19 cellular contexts compared by ENCODE assay signal in the genomic region with DNA sequence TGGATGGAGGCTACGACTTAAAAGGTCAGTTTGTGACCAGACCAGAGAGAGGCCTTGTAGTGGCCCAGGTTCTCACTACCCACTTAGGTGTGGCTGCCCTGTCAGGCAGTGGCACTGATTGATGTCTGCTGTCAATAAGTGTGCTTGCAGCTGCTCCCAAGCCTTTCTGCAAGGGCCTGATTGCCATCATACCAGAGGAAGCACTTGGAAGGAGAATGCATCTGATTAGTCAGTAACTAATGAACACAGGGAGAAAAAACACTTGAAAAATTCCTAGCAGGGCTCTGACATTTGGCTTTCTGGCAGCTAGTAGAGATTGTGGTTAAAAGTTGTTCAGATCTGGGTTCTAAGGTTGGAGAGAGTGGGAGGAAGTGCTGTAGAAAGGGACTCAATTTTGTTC.
A peak's percentile ranks its signal among the peaks of the same experiment; 100 is the strongest.
DNase-seq lines count a peak whose midpoint lies in the region; ATAC-seq, FAIRE-seq and TF ChIP-seq lines count a peak whose summit lies in the region.
"Had no signal": no experiment of that assay in that cellular context is flagged by ENCODE, and none has a peak within 500 bp of the region (broad histone marks: within the 10 kb centered on the region; RNA-seq: fewer than 3 reads in every experiment).

No MANE protein-coding gene starts in this region.

- H3K4me2 ChIP-seq in H1 (ENCODE audit: insufficient read depth in 1 of 2, low read depth in 2 of 2, low read length in 2 of 2): no peak overlapping the region

- H3K36me3 ChIP-seq in H1 (ENCODE audit: control insufficient read depth in 2 of 4, insufficient read depth in 4 of 4, low read length in 3 of 4): peaks cover 0 to 4% (median 2%) of the 10 kb centered on the region in 4 experiments; a peak in 1 of 8 replicates
- H3K36me3 ChIP-seq: gastroesophageal sphincter, thoracic aorta had no signal

- no peak for TF ChIP-seq POLR2A in H1 (IDR thresholded peaks at IDR 0.05; ENCODE audit: control extremely low read depth in 1 of 2, low read depth in 2 of 2, low read length in 2 of 2)

- H3K27ac Mint-ChIP-seq in nephron progenitor cell: peak overlapping the region; percentile 43
- no peak overlapping the region for H3K27ac Mint-ChIP-seq in activated CD8-positive, alpha-beta T cell treated with anti-CD3 and anti-CD28 coated beads, Interleukin-2, amount 10 ng/mL, durations not matched to agents 7 days and 5 days
- no peak overlapping the region for H3K27ac Mint-ChIP-seq in activated naive CD4-positive, alpha-beta T cell treated with anti-CD3 and anti-CD28 coated beads, Interleukin-2, amount 10 ng/mL, durations not matched to agents 7 days and 5 days
- H3K27ac Mint-ChIP-seq: CD14-positive monocyte had no signal

- H3K27me3 ChIP-seq in H1 (replicated peaks in 1 of 4; ENCODE audit: control insufficient read depth in 3 of 4, extremely low read depth in 1 of 4, insufficient read depth in 3 of 4, low read length in 3 of 4): no peaks in the 10 kb centered on the region
- H3K27me3 ChIP-seq: gastroesophageal sphincter had no signal

- DNase-seq in DMS153 (lab: John Stamatoyannopoulos, UW) (peak; percentile 73), HK-2 (ENCODE audit: unreplicated experiment) (peak; percentile 8), H1 (ENCODE audit: low read depth in 1 of 2, low spot score in 2 of 2) (no peak), nephron progenitor cell (no peak)
- no peak for DNase-seq in activated CD8-positive, alpha-beta T cell treated with anti-CD3 and anti-CD28 coated beads, Interleukin-2, amount 10 ng/mL, durations not matched to agents 7 days and 5 days
- DNase-seq in activated naive CD4-positive, alpha-beta T cell treated with anti-CD3 and anti-CD28 coated beads, Interleukin-2, amount 10 ng/mL, durations not matched to agents 7 days and 5 days: no peak
- DNase-seq: activated CD8-positive, alpha-beta memory T cell treated with anti-CD3 and anti-CD28 coated beads for 24 hours; activated effector memory CD4-positive, alpha-beta T cell treated with Interleukin-2 at 50 U/mL for 16 hours; NCI-H1048; NCI-H524 treated with DMSO at 0.1 percent for 48 hours; stimulated activated CD4-positive, alpha-beta T cell treated with anti-CD3 and anti-CD28 coated beads, Interleukin-15, amount 100 ng/mL, for 24 hours had no signal

- no peaks in the 10 kb centered on the region for H3K36me3 Mint-ChIP-seq in nephron progenitor cell (ENCODE audit: low read depth)
- no peaks in the 10 kb centered on the region for H3K36me3 Mint-ChIP-seq in activated CD8-positive, alpha-beta T cell treated with anti-CD3 and anti-CD28 coated beads, Interleukin-2, amount 10 ng/mL, durations not matched to agents 7 days and 5 days (ENCODE audit: low read depth)
- no peaks in the 10 kb centered on the region for H3K36me3 Mint-ChIP-seq in activated naive CD4-positive, alpha-beta T cell treated with anti-CD3 and anti-CD28 coated beads, Interleukin-2, amount 10 ng/mL, durations not matched to agents 7 days and 5 days
- H3K36me3 Mint-ChIP-seq: CD14-positive monocyte had no signal

- H2BK12ac ChIP-seq in H1 (ENCODE audit: low read depth, low read length): peak overlapping the region; percentile 97

- no peak overlapping the region for H3K23ac ChIP-seq in H1 (ENCODE audit: insufficient read length)

- peak overlapping the region; percentile 96 for H2BK20ac ChIP-seq in H1 (ENCODE audit: low read length)

- peak overlapping the region; percentile 37 for H2BK15ac ChIP-seq in H1 (ENCODE audit: low read length)

- no peak for TF ChIP-seq EP300 in H1 (IDR thresholded peaks at IDR 0.05; ENCODE audit: borderline replicate concordance in 1 of 2, low read depth in 2 of 2, low read length in 2 of 2)

- 0 out of 2 replicates have a peak overlapping the region, but pooled peaks have one; percentile 16 for H3K27ac ChIP-seq in H1 (ENCODE audit: low read depth, low read length)
- H3K27ac ChIP-seq: gastroesophageal sphincter, thoracic aorta, VCaP had no signal

- peaks cover 0 to 65% of the 10 kb centered on the region in 2 experiments; a peak in 3 of 4 replicates for H3K79me2 ChIP-seq in H1 (ENCODE audit: control insufficient read depth in 1 of 2, insufficient read depth in 2 of 2, low read length in 2 of 2)

- peaks cover 5% of the 10 kb centered on the region for H3K27me3 Mint-ChIP-seq in nephron progenitor cell (ENCODE audit: low read depth, poor library complexity)
- H3K27me3 Mint-ChIP-seq in activated CD8-positive, alpha-beta T cell treated with anti-CD3 and anti-CD28 coated beads, Interleukin-2, amount 10 ng/mL, durations not matched to agents 7 days and 5 days (ENCODE audit: low read depth): no peaks in the 10 kb centered on the region
- peaks cover 4% of the 10 kb centered on the region for H3K27me3 Mint-ChIP-seq in activated naive CD4-positive, alpha-beta T cell treated with anti-CD3 and anti-CD28 coated beads, Interleukin-2, amount 10 ng/mL, durations not matched to agents 7 days and 5 days

- H2BK5ac ChIP-seq in H1 (ENCODE audit: low read depth, low read length): peak overlapping the region; percentile 77

- peak overlapping the region; percentile 75 for H2BK120ac ChIP-seq in H1 (replicated peaks; ENCODE audit: low read depth, low read length)

- FAIRE-seq in H1 (lab: Jason Lieb, UNC): no peak
- FAIRE-seq: HepG2 had no signal

- peaks cover 24 to 42% (median 38%) of the 10 kb centered on the region in 4 experiments for H3K4me1 ChIP-seq in H1 (replicated peaks in 1 of 4; ENCODE audit: control insufficient read depth in 3 of 4, insufficient read depth in 4 of 4, low read length in 3 of 4)

- peaks cover 42% of the 10 kb centered on the region for H3K4me1 Mint-ChIP-seq in nephron progenitor cell
- H3K4me1 Mint-ChIP-seq in activated CD8-positive, alpha-beta T cell treated with anti-CD3 and anti-CD28 coated beads, Interleukin-2, amount 10 ng/mL, durations not matched to agents 7 days and 5 days (ENCODE audit: low read depth): no peaks in the 10 kb centered on the region
- H3K4me1 Mint-ChIP-seq in activated naive CD4-positive, alpha-beta T cell treated with anti-CD3 and anti-CD28 coated beads, Interleukin-2, amount 10 ng/mL, durations not matched to agents 7 days and 5 days: no peaks in the 10 kb centered on the region

- peak overlapping the region; percentile 29 for H2AK5ac ChIP-seq in H1 (ENCODE audit: low read depth, low read length)

- TF ChIP-seq RAD21 in H1 (IDR thresholded peaks at IDR 0.05 in 1 of 2, conservative IDR thresholded peaks at IDR 0.05 in 1 of 2; ENCODE audit: low read depth in 2 of 2, low read length in 2 of 2): no peak

- H3K4me3 ChIP-seq in H1 (ENCODE audit: extremely low read depth in 1 of 4, insufficient read depth in 2 of 4, low read depth in 3 of 4, low read length in 4 of 4): no peak overlapping the region
- H3K4me3 ChIP-seq: gastroesophageal sphincter, thoracic aorta had no signal

- H3K9me3 Mint-ChIP-seq in nephron progenitor cell: no peaks in the 10 kb centered on the region
- H3K9me3 Mint-ChIP-seq in activated CD8-positive, alpha-beta T cell treated with anti-CD3 and anti-CD28 coated beads, Interleukin-2, amount 10 ng/mL, durations not matched to agents 7 days and 5 days (ENCODE audit: insufficient read depth): no peaks in the 10 kb centered on the region
- no peaks in the 10 kb centered on the region for H3K9me3 Mint-ChIP-seq in activated naive CD4-positive, alpha-beta T cell treated with anti-CD3 and anti-CD28 coated beads, Interleukin-2, amount 10 ng/mL, durations not matched to agents 7 days and 5 days

- H3K79me1 ChIP-seq in H1 (ENCODE audit: low read depth, low read length): peaks cover 3% of the 10 kb centered on the region; the same call in 1 of the 2 replicates

- H2AFZ ChIP-seq in H1 (ENCODE audit: low read length): no peak overlapping the region

- no peak overlapping the region for H3K9ac ChIP-seq in H1 (replicated peaks in 1 of 4; ENCODE audit: extremely low read depth in 1 of 4, low read depth in 3 of 4, low read length in 3 of 4)

- peak overlapping the region; percentile 35 for H4K5ac ChIP-seq in H1 (ENCODE audit: insufficient read length, low read depth, low read length)

- no peaks in the 10 kb centered on the region for H3K9me3 ChIP-seq in H1 (ENCODE audit: insufficient read depth in 2 of 2, low read depth in 1 of 2, low read length in 1 of 2)
- H3K9me3 ChIP-seq: gastroesophageal sphincter, thoracic aorta had no signal

- no peak overlapping the region for H4K8ac ChIP-seq in H1 (ENCODE audit: extremely low read depth, insufficient read depth, low read length)

- no peak overlapping the region for H3K4me3 Mint-ChIP-seq in nephron progenitor cell
- no peak overlapping the region for H3K4me3 Mint-ChIP-seq in activated CD8-positive, alpha-beta T cell treated with anti-CD3 and anti-CD28 coated beads, Interleukin-2, amount 10 ng/mL, durations not matched to agents 7 days and 5 days
- no peak overlapping the region for H3K4me3 Mint-ChIP-seq in activated naive CD4-positive, alpha-beta T cell treated with anti-CD3 and anti-CD28 coated beads, Interleukin-2, amount 10 ng/mL, durations not matched to agents 7 days and 5 days
- H3K4me3 Mint-ChIP-seq: CD14-positive monocyte had no signal

- H3K18ac ChIP-seq in H1 (ENCODE audit: extremely low read depth, low read length): peak overlapping the region; percentile 98

- 75% methylated on average over 1 of the region's 1 CpG; no CpG with 5 or more reads in 1 of the 2 experiments for WGBS in H1 (ENCODE audit: extremely low coverage in 1 of 2, insufficient coverage in 1 of 2, insufficient read length in 1 of 2, insufficient replicate concordance in 2 of 2, low coverage in 1 of 2, low lambda C conversion rate in 2 of 2, missing lambda C conversion rate in 1 of 2), 2 experiments

- no peak overlapping the region for H3K56ac ChIP-seq in H1 (replicated peaks; ENCODE audit: insufficient read length, low read depth, low read length)

- POLR2A ChIA-PET in H1 (lab: Charles Lee; ENCODE audit: partially characterized antibody): interaction anchor here (0.9 to 1.1 kb wide), 4 partner anchors 9 to 47 kb away, joined by 3 to 4 read pairs (median 3); no protein-coding TSS in a partner anchor
- POLR2A ChIA-PET in activated CD8-positive, alpha-beta T cell treated with anti-CD3 and anti-CD28 coated beads, Interleukin-2, amount 10 ng/mL, durations not matched to agents 7 days and 5 days (lab: Charles Lee): no interaction called here

- peak overlapping the region; percentile 29 for H3K4ac ChIP-seq in H1 (replicated peaks; ENCODE audit: insufficient read length, low read depth, low read length)

- H4K20me1 ChIP-seq in H1 (replicated peaks in 1 of 2; ENCODE audit: control insufficient read depth in 1 of 2, insufficient read depth in 2 of 2, low read length in 2 of 2): no peaks in the 10 kb centered on the region

- H3K23me2 ChIP-seq in H1 (ENCODE audit: low read depth, low read length): peaks cover 7% of the 10 kb centered on the region; the same call in 1 of the 2 replicates

- no peak for TF ChIP-seq CTCF in H1 (IDR thresholded peaks at IDR 0.05; ENCODE audit: control extremely low read depth in 1 of 3, insufficient read depth in 1 of 3, low read depth in 1 of 3, low read length in 3 of 3)
- no peak for TF ChIP-seq CTCF in nephron progenitor cell (IDR thresholded peaks at IDR 0.05)

- H4K91ac ChIP-seq in H1 (replicated peaks; ENCODE audit: insufficient read length, low read length): peak overlapping the region; percentile 97

- no peak overlapping the region for H3K14ac ChIP-seq in H1 (ENCODE audit: insufficient read length)

- ATAC-seq in HG02870 (IDR thresholded peaks at IDR 0.05; ENCODE audit: unreplicated experiment) (no peak), HG03097 (IDR thresholded peaks at IDR 0.05; ENCODE audit: low FRiP score, unreplicated experiment) (no peak)
- ATAC-seq in activated CD8-positive, alpha-beta T cell treated with anti-CD3 and anti-CD28 coated beads, Interleukin-2, amount 10 ng/mL, durations not matched to agents 7 days and 5 days: no peak
- ATAC-seq: gastroesophageal sphincter, HepG2, Panc1 had no signal

- CTCF ChIA-PET in H1 (lab: Charles Lee; ENCODE audit: partially characterized antibody): interaction anchor here (0.6 to 8.0 kb wide), 6 partner anchors 9 to 534 kb away, joined by 3 to 44 read pairs (median 6); no protein-coding TSS in a partner anchor
- CTCF ChIA-PET in activated CD8-positive, alpha-beta T cell treated with anti-CD3 and anti-CD28 coated beads, Interleukin-2, amount 10 ng/mL, durations not matched to agents 7 days and 5 days (lab: Charles Lee): no interaction called here
- CTCF ChIA-PET in activated naive CD4-positive, alpha-beta T cell treated with anti-CD3 and anti-CD28 coated beads, Interleukin-2, amount 10 ng/mL, durations not matched to agents 7 days and 5 days (lab: Charles Lee): no interaction called here

Comparison
In these comparisons a context has a peak if more than half of its experiments do, and no peak if none do; other contexts are left out.
1. DNase-seq: peak in DMS153 (single experiment) and HK-2 (single experiment); none in H1 (0 of 2), nephron progenitor cell (single experiment), activated CD8-positive, alpha-beta T cell treated with anti-CD3 and anti-CD28 coated beads, Interleukin-2, amount 10 ng/mL, durations not matched to agents 7 days and 5 days (single experiment) and activated naive CD4-positive, alpha-beta T cell treated with anti-CD3 and anti-CD28 coated beads, Interleukin-2, amount 10 ng/mL, durations not matched to agents 7 days and 5 days (single experiment).